Comparison of ENCODE assay signal across 13 cellular contexts in the genomic region with DNA sequence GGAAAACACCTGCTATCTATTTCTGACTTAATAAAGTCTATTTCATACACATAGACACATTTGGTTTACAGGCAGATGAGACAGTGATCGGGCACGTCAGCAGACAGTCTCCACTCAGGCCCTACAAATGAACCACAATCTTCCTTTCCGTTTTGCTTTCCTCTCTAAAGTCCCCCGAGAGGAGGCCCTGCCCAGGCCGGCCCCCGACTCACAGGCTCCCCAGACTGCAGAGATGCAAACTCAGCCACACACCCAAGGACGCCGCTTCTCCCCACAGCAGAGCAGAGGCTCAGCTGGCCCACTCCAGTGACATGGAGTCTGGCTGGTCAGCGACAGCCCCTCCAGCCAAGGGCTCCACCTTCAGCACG. TPM values are rescaled to one million over a fixed set of nuclear protein-coding genes. Genes with fewer than 3 reads are reported as not detected.
DNase-seq lines count a peak whose midpoint lies in the region; ATAC-seq and TF ChIP-seq lines count a peak whose summit lies in the region.
"Had no signal": no experiment of that assay in that cellular context is flagged by ENCODE, and none has a peak within 500 bp of the region (broad histone marks: within the 10 kb centered on the region; RNA-seq: fewer than 3 reads in every experiment).

No MANE protein-coding gene starts in this region.

- peak overlapping the region; percentile 89 to 98 (median 93) for H3K4me3 Mint-ChIP-seq in CD4-positive, alpha-beta memory T cell
- no peak overlapping the region for H3K4me3 Mint-ChIP-seq in endodermal cell
- H3K4me3 Mint-ChIP-seq: nephron had no signal

- H3K4me1 ChIP-seq in CD4-positive, alpha-beta memory T cell (ENCODE audit: insufficient read depth, low read length): peaks cover 54% of the 10 kb centered on the region
- no peaks in the 10 kb centered on the region for H3K4me1 ChIP-seq in endodermal cell (ENCODE audit: control insufficient read depth, insufficient read depth, low read length)
- H3K4me1 ChIP-seq: transverse colon had no signal

- peaks cover 35 to 66% (median 51%) of the 10 kb centered on the region in 4 donors for H3K4me1 Mint-ChIP-seq in CD4-positive, alpha-beta memory T cell
- H3K4me1 Mint-ChIP-seq in endodermal cell: no peaks in the 10 kb centered on the region
- H3K4me1 Mint-ChIP-seq: nephron had no signal

- peak overlapping the region; percentile 93 to 99 (median 97) for H3K27ac Mint-ChIP-seq in CD4-positive, alpha-beta memory T cell
- H3K27ac Mint-ChIP-seq in endodermal cell: no peak overlapping the region
- H3K27ac Mint-ChIP-seq: nephron had no signal

- TF ChIP-seq POLR2A in GM19193 (IDR thresholded peaks at IDR 0.05; ENCODE audit: extremely low read depth, insufficient read depth, insufficient read length): peak; percentile 32

- H3K9ac ChIP-seq in endodermal cell (ENCODE audit: extremely low read depth, low read length, poor library complexity, severe bottlenecking): no peak overlapping the region

- H3K36me3 ChIP-seq in CD4-positive, alpha-beta memory T cell (ENCODE audit: insufficient read depth, low read length): peaks cover 6% of the 10 kb centered on the region
- peaks cover 19% of the 10 kb centered on the region for H3K36me3 ChIP-seq in endodermal cell (ENCODE audit: control insufficient read depth, insufficient read depth, low read length)
- H3K36me3 ChIP-seq: transverse colon had no signal

- H3K27ac ChIP-seq in CD4-positive, alpha-beta memory T cell (ENCODE audit: low read depth, low read length): peak overlapping the region; percentile 64
- H3K27ac ChIP-seq in endodermal cell (ENCODE audit: low read depth, low read length): no peak overlapping the region
- H3K27ac ChIP-seq: C4-2B, transverse colon had no signal

- H3K9me3 ChIP-seq in CD4-positive, alpha-beta memory T cell (ENCODE audit: control insufficient read depth in 1 of 2, low read length in 2 of 2): no peaks in the 10 kb centered on the region
- H3K9me3 ChIP-seq in endodermal cell (ENCODE audit: control insufficient read depth, low read length): no peaks in the 10 kb centered on the region
- H3K9me3 ChIP-seq: transverse colon had no signal

- intact Hi-C loops in CD4-positive, alpha-beta memory T cell (cut with micrococcal nuclease): loop anchor here (2.0 kb wide), 1 partner anchor 13 kb away; no protein-coding TSS in a partner anchor

- no peak for TF ChIP-seq CTCF in endodermal cell (conservative IDR thresholded peaks at IDR 0.05)

- H3K27me3 ChIP-seq in CD4-positive, alpha-beta memory T cell (ENCODE audit: insufficient read depth, low read length): no peaks in the 10 kb centered on the region
- no peaks in the 10 kb centered on the region for H3K27me3 ChIP-seq in endodermal cell (ENCODE audit: control insufficient read depth, insufficient read depth, low read length, poor library complexity, severe bottlenecking)
- H3K27me3 ChIP-seq: transverse colon had no signal

- POLR2A ChIA-PET in CD4-positive, alpha-beta memory T cell (lab: Charles Lee; ENCODE audit: partially characterized antibody): interaction anchor here (1.1 to 17.2 kb wide), 9 partner anchors 9 to 204 kb away, joined by 3 to 299 read pairs (median 31); partner anchors contain the start of genes HDLBP, MTERF4, PASK and PPP1R7

- peaks cover 0 to 6% (median 1%) of the 10 kb centered on the region in 8 donors for H3K9me3 Mint-ChIP-seq in CD4-positive, alpha-beta memory T cell
- no peaks in the 10 kb centered on the region for H3K9me3 Mint-ChIP-seq in endodermal cell
- H3K9me3 Mint-ChIP-seq: nephron had no signal

- ATAC-seq in HG03432 (IDR thresholded peaks at IDR 0.05; ENCODE audit: unreplicated experiment): peak; percentile 50
- no peak for ATAC-seq in HG02798 (IDR thresholded peaks at IDR 0.05; ENCODE audit: poor library complexity, unreplicated experiment)

- peak overlapping the region; percentile 48 to 51 for H3K4me3 ChIP-seq in CD4-positive, alpha-beta memory T cell (ENCODE audit: low read length in 2 of 2)
- H3K4me3 ChIP-seq in endodermal cell (ENCODE audit: low read length): no peak overlapping the region
- H3K4me3 ChIP-seq: transverse colon had no signal

- peaks cover 42 to 53% of the 10 kb centered on the region in 2 donors for H3K36me3 Mint-ChIP-seq in CD4-positive, alpha-beta memory T cell
- peaks cover 30% of the 10 kb centered on the region for H3K36me3 Mint-ChIP-seq in endodermal cell (ENCODE audit: low read depth)

- 79 to 86% methylated on average over 7 to 10 of the region's 10 CpGs for WGBS in endodermal cell (ENCODE audit: insufficient coverage in 1 of 2, insufficient read length in 1 of 2), 2 experiments

- no peaks in the 10 kb centered on the region for H3K27me3 Mint-ChIP-seq in CD4-positive, alpha-beta memory T cell
- H3K27me3 Mint-ChIP-seq in endodermal cell (ENCODE audit: insufficient read depth): no peaks in the 10 kb centered on the region

- DNase-seq in CD4-positive, alpha-beta memory T cell: peak in 4 of 5 donors; percentile 33 to 65 (median 49)
- DNase-seq in central memory CD4-positive, alpha-beta T cell: peak; percentile 57
- DNase-seq in endodermal cell (no peak), DMS79 treated with DMSO at 0.1 percent for 48 hours (lab: John Stamatoyannopoulos, UW) (no peak), SKM-1 treated with dmso at 0.1 percent for 144 hours (lab: John Stamatoyannopoulos, UW; ENCODE audit: unreplicated experiment) (no peak)
- DNase-seq: KBM-7, NCI-H226, transverse colon had no signal

- CTCF ChIA-PET in CD4-positive, alpha-beta memory T cell (lab: Charles Lee; ENCODE audit: partially characterized antibody): interaction anchor here (1.3 kb wide), 1 partner anchor 9 kb away, joined by 4 read pairs; the partner anchor contains the start of gene MTERF4

RNA-seq across cellular contexts. Expression of gene MTERF4, which starts 9.3 kb away (rescaled TPM):
- total RNA-seq in CD4-positive, alpha-beta memory T cell: 100 to 1,000 TPM; 204 to 227 TPM
- polyA plus RNA-seq in CD4-positive, alpha-beta memory T cell: 10 to 100 TPM; 44.6 to 56.6 TPM
- total RNA-seq in endodermal cell: 10 to 100 TPM; 33.2 to 42.5 TPM
- 37.9 TPM for polyA plus RNA-seq in endodermal cell (2013, experiment 1 of 2)
- 36.3 TPM for polyA plus RNA-seq in endodermal cell (2013, experiment 2 of 2)

RNA-seq across cellular contexts. Expression of gene PASK, which starts 37.8 kb away (rescaled TPM):
- 100 to 1,000 TPM; 290 to 309 TPM for total RNA-seq in CD4-positive, alpha-beta memory T cell
- 10 to 100 TPM; 38.2 to 50.0 TPM for polyA plus RNA-seq in CD4-positive, alpha-beta memory T cell
- total RNA-seq in endodermal cell: 10 to 100 TPM; 76.5 to 94.5 TPM
- 24.8 TPM for polyA plus RNA-seq in endodermal cell (2013, experiment 1 of 2)
- polyA plus RNA-seq in endodermal cell (2013, experiment 2 of 2): 21.1 TPM

RNA-seq across cellular contexts. Expression of gene PPP1R7, which starts 38.8 kb away (rescaled TPM):
- total RNA-seq in CD4-positive, alpha-beta memory T cell: 10 to 100 TPM; 61.3 to 68.9 TPM
- 100 to 1,000 TPM; 114 to 119 TPM for polyA plus RNA-seq in CD4-positive, alpha-beta memory T cell
- total RNA-seq in endodermal cell: 10 to 100 TPM; 48.5 to 52.7 TPM
- 54.8 TPM for polyA plus RNA-seq in endodermal cell (2013, experiment 1 of 2)
- polyA plus RNA-seq in endodermal cell (2013, experiment 2 of 2): 59.1 TPM

Comparison
In these comparisons a context has a peak if more than half of its experiments do, and no peak if none do; other contexts are left out.
1. DNase-seq: peak in CD4-positive, alpha-beta memory T cell (4 of 5) and central memory CD4-positive, alpha-beta T cell (single experiment); none in endodermal cell (single experiment), DMS79 treated with DMSO at 0.1 percent for 48 hours (single experiment) and SKM-1 treated with dmso at 0.1 percent for 144 hours (single experiment).
2. RNA of gene MTERF4, which starts 9.3 kb away (total RNA-seq): 204 to 227 TPM in CD4-positive, alpha-beta memory T cell; 33.2 to 42.5 TPM in endodermal cell; every median in the first group is over 4 times any median in the second.